Comparison of ENCODE assay signal across 10 cellular contexts in the genomic region with DNA sequence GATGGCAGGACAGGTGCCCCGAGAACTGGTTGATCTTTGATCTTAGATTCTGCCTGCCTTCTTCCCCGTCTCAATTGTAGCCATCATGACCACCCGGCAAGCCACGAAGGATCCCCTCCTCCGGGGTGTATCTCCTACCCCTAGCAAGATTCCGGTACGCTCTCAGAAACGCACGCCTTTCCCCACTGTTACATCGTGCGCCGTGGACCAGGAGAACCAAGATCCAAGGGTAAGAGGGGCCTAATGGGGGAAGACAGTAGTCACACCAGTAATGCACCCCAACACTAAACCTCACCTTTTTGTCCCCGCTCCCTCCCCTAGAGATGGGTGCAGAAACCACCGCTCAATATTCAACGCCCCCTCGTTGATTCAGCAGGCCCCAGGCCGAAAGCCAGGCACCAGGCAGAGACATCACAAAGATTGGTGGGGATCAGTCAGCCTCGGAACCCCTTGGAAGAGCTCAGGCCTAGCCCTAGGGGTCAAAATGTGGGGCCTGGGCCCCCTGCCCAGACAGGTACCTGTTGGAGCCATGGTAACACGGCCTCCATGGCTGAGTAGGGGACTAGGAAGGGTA. TPM values are rescaled to one million over a fixed set of nuclear protein-coding genes. Genes with fewer than 3 reads are reported as not detected.
DNase-seq lines count a peak whose midpoint lies in the region; ATAC-seq and TF ChIP-seq lines count a peak whose summit lies in the region.
"Had no signal": no experiment of that assay in that cellular context is flagged by ENCODE, and none has a peak within 500 bp of the region (broad histone marks: within the 10 kb centered on the region; RNA-seq: fewer than 3 reads in every experiment).

No MANE protein-coding gene starts in this region.

- H3K27ac Mint-ChIP-seq in activated B cell treated with CpG ODN at 0.5 μM for 24 hours, result peak overlapping the region; percentile 73

- H3K9me3 ChIP-seq in HCT116 (ENCODE audit: control insufficient read depth in 1 of 2, insufficient read depth in 1 of 2, low read depth in 1 of 2, low read length in 2 of 2) (no peaks in the 10 kb centered on the region), smooth muscle cell (replicated peaks; ENCODE audit: low read depth) (no peaks in the 10 kb centered on the region)

- 19% methylated on average over 19 of the region's 19 CpGs for WGBS in smooth muscle cell (ENCODE audit: low lambda C conversion rate)

- DNase-seq in HCT116 (ENCODE audit: low read depth, low spot score) (no peak), activated B cell treated with CpG ODN at 0.5 μM for 24 hours (no peak), smooth muscle cell (lab: John Stamatoyannopoulos, UW; ENCODE audit: unreplicated experiment) (no peak)

- CTCF ChIA-PET in HCT116 (lab: Charles Lee) (interaction anchor here (1.0 to 3.4 kb wide), 8 partner anchors 8 to 314 kb away, joined by 3 to 45 read pairs (median 15); partner anchors contain the start of gene DNAJC22), activated B cell treated with CpG ODN at 0.5 μM for 24 hours (lab: Charles Lee) (interaction anchor here (2.0 to 3.3 kb wide), 3 partner anchors 8 to 24 kb away, joined by 8 to 12 read pairs (median 9); partner anchors contain the start of gene DNAJC22)

- RAD21 ChIA-PET in HCT116 (lab: Charles Lee; ENCODE audit: low non-redundant PET in 1 of 2, low total read pairs in 2 of 2, uncharacterized antibody in 2 of 2, unreplicated experiment in 2 of 2), result no interaction called here

- intact Hi-C loops in HCT116 (cut with micrococcal nuclease), result no loop called here
- intact Hi-C loops in activated B cell treated with CpG ODN at 0.5 μM for 24 hours (cut with micrococcal nuclease), result loop anchor here (1.0 kb wide), 4 partner anchors 14 to 299 kb away; partner anchors contain the start of genes C1QL4, SPATS2 and TUBA1C

- H3K79me2 ChIP-seq in HCT116 (ENCODE audit: insufficient read depth, low read length), result peaks cover 27% of the 10 kb centered on the region
- peaks cover 4% of the 10 kb centered on the region for H3K79me2 ChIP-seq in smooth muscle cell (ENCODE audit: low read depth)

- no peak for TF ChIP-seq POLR2A in HCT116 (IDR thresholded peaks at IDR 0.05; ENCODE audit: borderline replicate concordance, extremely low read depth, insufficient read depth, insufficient read length)

- H3K4me1 ChIP-seq in HCT116 (ENCODE audit: control insufficient read depth in 1 of 2, insufficient read depth in 2 of 2, low read length in 2 of 2) (peaks cover 8 to 14% of the 10 kb centered on the region in 2 experiments), smooth muscle cell (ENCODE audit: low read depth) (peaks cover 7% of the 10 kb centered on the region)

- peak overlapping the region; percentile 94 for H3K4me3 Mint-ChIP-seq in activated B cell treated with CpG ODN at 0.5 μM for 24 hours

- peak overlapping the region; percentile 93 for H3K4me2 ChIP-seq in HCT116 (ENCODE audit: low read length)
- H3K4me2 ChIP-seq in smooth muscle cell, result peak overlapping the region; percentile 84

- H3K36me3 ChIP-seq in HCT116 (ENCODE audit: control insufficient read depth in 1 of 2, insufficient read depth in 2 of 2, low read length in 2 of 2), result peaks cover 14 to 23% of the 10 kb centered on the region in 2 experiments; a peak in 2 of 4 replicates
- H3K36me3 ChIP-seq in smooth muscle cell (ENCODE audit: low read depth), result no peaks in the 10 kb centered on the region

- H3K27me3 ChIP-seq in HCT116 (ENCODE audit: insufficient read depth, low read length) (no peaks in the 10 kb centered on the region), smooth muscle cell (ENCODE audit: low read depth) (no peaks in the 10 kb centered on the region)

- BruUV-seq in HCT116 (replicated peaks; lab: Mats Ljungman, UMichigan), result TSS peak; percentile 85

- no peaks in the 10 kb centered on the region for H3K9me2 ChIP-seq in HCT116 (ENCODE audit: insufficient read depth)

- H3F3A ChIP-seq in smooth muscle cell (ENCODE audit: low read depth), result no peaks in the 10 kb centered on the region

- no peaks in the 10 kb centered on the region for H3K36me3 Mint-ChIP-seq in activated B cell treated with CpG ODN at 0.5 μM for 24 hours (ENCODE audit: low read depth)

- H3K9ac ChIP-seq in HCT116 (ENCODE audit: low read length), result peak overlapping the region; percentile 88
- peak overlapping the region; percentile 40 for H3K9ac ChIP-seq in smooth muscle cell (ENCODE audit: low read depth)

- H3K4me3 ChIP-seq in HCT116 (replicated peaks in 1 of 2; ENCODE audit: low read depth in 1 of 2, low read length in 2 of 2), result peak overlapping the region; percentile 72 to 99
- peak overlapping the region; percentile 97 for H3K4me3 ChIP-seq in iPS-11a (ENCODE audit: low read depth, low read length)
- peak overlapping the region; percentile 66 for H3K4me3 ChIP-seq in smooth muscle cell

- POLR2A ChIA-PET in HCT116 (lab: Charles Lee) (interaction anchor here (1.2 to 2.0 kb wide), 7 partner anchors 8 to 231 kb away, joined by 4 to 22 read pairs (median 7); partner anchors contain the start of gene SPATS2), activated B cell treated with CpG ODN at 0.5 μM for 24 hours (lab: Charles Lee) (interaction anchor here (0.6 to 2.0 kb wide), 8 partner anchors 11 to 787 kb away, joined by 3 to 14 read pairs (median 6); partner anchors contain the start of genes PRPH, SPATS2, TMBIM6 and TUBA1C)

- H2AFZ ChIP-seq in HCT116 (ENCODE audit: low read depth, low read length, poor library complexity, severe bottlenecking), result no peak overlapping the region
- peak overlapping the region; percentile 83 for H2AFZ ChIP-seq in smooth muscle cell (ENCODE audit: low read depth)

- no peaks in the 10 kb centered on the region for H3K9me3 Mint-ChIP-seq in activated B cell treated with CpG ODN at 0.5 μM for 24 hours

- H4K20me1 ChIP-seq in HCT116 (ENCODE audit: insufficient read depth) (no peaks in the 10 kb centered on the region), smooth muscle cell (ENCODE audit: low read depth) (no peaks in the 10 kb centered on the region)

- TF ChIP-seq CTCF in HCT116 (IDR thresholded peaks at IDR 0.05 in 2 of 3, conservative IDR thresholded peaks at IDR 0.05 in 1 of 3; ENCODE audit: borderline replicate concordance in 1 of 3, insufficient read depth in 1 of 3, low read depth in 2 of 3, low read length in 2 of 3), result no peak
- TF ChIP-seq CTCF in activated B cell treated with CpG ODN at 0.5 μM for 24 hours (IDR thresholded peaks at IDR 0.05), result no peak
- TF ChIP-seq CTCF in smooth muscle cell (IDR thresholded peaks at IDR 0.05; ENCODE audit: borderline replicate concordance, insufficient read depth, poor library complexity, severe bottlenecking), result no peak

- TF ChIP-seq RAD21 in HCT116 (IDR thresholded peaks at IDR 0.05; ENCODE audit: low read depth), result no peak

- H3K4me1 Mint-ChIP-seq in activated B cell treated with CpG ODN at 0.5 μM for 24 hours, result peaks cover 18% of the 10 kb centered on the region

- H3K27ac ChIP-seq in HCT116 (ENCODE audit: low read depth, low read length) (peak overlapping the region; percentile 70), smooth muscle cell (ENCODE audit: low read depth) (no peak overlapping the region)

- no peaks in the 10 kb centered on the region for H3K27me3 Mint-ChIP-seq in activated B cell treated with CpG ODN at 0.5 μM for 24 hours

- no peak for ATAC-seq in HCT116
- no peak for ATAC-seq in activated B cell treated with CpG ODN at 0.5 μM for 24 hours (ENCODE audit: low read depth)
- ATAC-seq in HG03354 (IDR thresholded peaks at IDR 0.05; ENCODE audit: poor library complexity, severe bottlenecking, unreplicated experiment), result no peak
- ATAC-seq in GM21786 (IDR thresholded peaks at IDR 0.05; ENCODE audit: unreplicated experiment), result no peak
- ATAC-seq in GM18867 (IDR thresholded peaks at IDR 0.05; ENCODE audit: unreplicated experiment), result no peak
- ATAC-seq in GM19324 (IDR thresholded peaks at IDR 0.05; ENCODE audit: low FRiP score, unreplicated experiment), result no peak

TF ChIP-seq in HCT116, 20 proteins besides CTCF, POLR2A, EP300 and RAD21:
- TF ChIP-seq TCF7L2 (IDR thresholded peaks at IDR 0.05; ENCODE audit: borderline replicate concordance, extremely low read depth, insufficient read depth, insufficient read length) (no peak), CEBPB (IDR thresholded peaks at IDR 0.05; ENCODE audit: low read depth) (no peak), ZBTB33 (IDR thresholded peaks at IDR 0.05; ENCODE audit: extremely low read depth, insufficient replicate concordance, low read length) (no peak)

RNA-seq across cellular contexts. Expression of gene TROAP, which starts 0.6 kb away (rescaled TPM):
- 99.1 TPM for total RNA-seq in HCT116 (2021; ENCODE audit: unreplicated experiment)
- 96.2 and 124 TPM in 2 replicates for polyA plus RNA-seq in HCT116 (2012)
- 2.0 and 3.1 TPM in 2 replicates for total RNA-seq in activated B cell treated with CpG ODN at 0.5 μM for 24 hours
- total RNA-seq in smooth muscle cell, result 2.6 and 3.7 TPM in 2 replicates
- polyA plus RNA-seq in smooth muscle cell, result 8.5 and 10.2 TPM in 2 replicates

RNA-seq across cellular contexts. Expression of gene C1QL4, which starts 13.4 kb away (rescaled TPM):
- total RNA-seq in HCT116 (2021; ENCODE audit: unreplicated experiment) (8.1 TPM), activated B cell treated with CpG ODN at 0.5 μM for 24 hours (not detected in 2 replicates), smooth muscle cell (not detected in 2 replicates)
- polyA plus RNA-seq in HCT116 (2012), result 6.4 and 8.2 TPM in 2 replicates
- 0.09 TPM in 1 of 2 replicates, not detected in the other for polyA plus RNA-seq in smooth muscle cell
- total RNA-seq: activated CD8-positive, alpha-beta memory T cell treated with anti-CD3 and anti-CD28 coated beads for 36 hours had no signal

RNA-seq across cellular contexts. Expression of gene DNAJC22, which starts 23.1 kb away (rescaled TPM):
- total RNA-seq in HCT116 (2021; ENCODE audit: unreplicated experiment) (27.7 TPM), activated B cell treated with CpG ODN at 0.5 μM for 24 hours (not detected in 2 replicates), smooth muscle cell (0.09 and 1.1 TPM in 2 replicates)
- polyA plus RNA-seq in HCT116 (2012), result 9.8 and 12.1 TPM in 2 replicates
- 1.8 and 2.4 TPM in 2 replicates for polyA plus RNA-seq in smooth muscle cell
- total RNA-seq: activated CD8-positive, alpha-beta memory T cell treated with anti-CD3 and anti-CD28 coated beads for 36 hours had no signal

RNA-seq across cellular contexts. Expression of gene PRPH, which starts 28.7 kb away (rescaled TPM):
- 6.7 TPM for total RNA-seq in HCT116 (2021; ENCODE audit: unreplicated experiment)
- 13.6 and 17.7 TPM in 2 replicates for polyA plus RNA-seq in HCT116 (2012)
- not detected in 2 replicates for total RNA-seq in activated B cell treated with CpG ODN at 0.5 μM for 24 hours
- total RNA-seq in smooth muscle cell, result not detected in 2 replicates
- polyA plus RNA-seq in smooth muscle cell, result 0.43 TPM in 1 of 2 replicates, not detected in the other
- total RNA-seq: activated CD8-positive, alpha-beta memory T cell treated with anti-CD3 and anti-CD28 coated beads for 36 hours; renal cortical epithelial cell had no signal

RNA-seq across cellular contexts. Expression of gene SPATS2, which starts 43.7 kb away (rescaled TPM):
- 74.2 TPM for total RNA-seq in HCT116 (2021; ENCODE audit: unreplicated experiment)
- 47.6 and 54.1 TPM in 2 replicates for polyA plus RNA-seq in HCT116 (2012)
- total RNA-seq in activated B cell treated with CpG ODN at 0.5 μM for 24 hours, result 18.9 and 22.2 TPM in 2 replicates
- 32.0 and 35.6 TPM in 2 replicates for total RNA-seq in smooth muscle cell
- polyA plus RNA-seq in smooth muscle cell, result 33.6 and 39.0 TPM in 2 replicates

Comparison
In these comparisons a context has a peak if more than half of its experiments do, and no peak if none do; other contexts are left out.
1. RNA of gene TROAP, which starts 0.6 kb away (total RNA-seq): 99.1 TPM in HCT116 (single experiment); 2.6 to 3.7 TPM in smooth muscle cell and 2.0 to 3.1 TPM in activated B cell treated with CpG ODN at 0.5 μM for 24 hours; every median in the first group is over 10 times any median in the second.
2. RNA of gene DNAJC22, which starts 23.1 kb away (total RNA-seq): 27.7 TPM in HCT116 (single experiment); 0.09 to 1.1 TPM in smooth muscle cell and not detected in activated B cell treated with CpG ODN at 0.5 μM for 24 hours; every median in the first group is over 10 times any median in the second.
3. Peak in every context shown above with its lines, with median percentiles within 50 percentile points of each other: H3K4me3 ChIP-seq.